Comparison of ENCODE assay signal across 1 cellular context in the genomic region with DNA sequence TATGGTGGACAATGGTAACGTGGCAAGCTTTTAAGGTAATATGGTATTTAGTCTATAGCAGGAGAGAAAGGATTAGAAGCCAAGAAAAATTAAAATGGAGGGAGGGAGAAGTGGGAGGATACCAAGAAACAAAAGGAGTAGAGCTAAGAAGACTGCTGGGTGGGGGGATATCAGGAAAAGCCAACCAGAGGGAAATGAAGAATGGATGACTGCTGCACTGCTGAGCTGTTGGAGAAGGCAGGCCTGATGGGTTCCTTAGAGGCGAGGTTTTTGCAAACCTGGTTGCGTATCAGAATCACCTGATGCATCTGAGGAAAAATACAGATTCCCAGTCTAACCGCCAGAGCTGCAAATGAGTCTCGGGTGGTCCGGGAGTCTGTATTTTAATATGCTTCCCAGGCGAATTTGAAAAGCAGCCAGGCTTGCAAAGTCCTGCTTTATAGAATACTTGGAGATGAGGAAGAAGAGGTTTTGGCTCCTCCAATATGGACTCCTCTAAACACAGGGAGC.
TF ChIP-seq lines count a peak whose summit lies in the region.

No MANE protein-coding gene starts in this region.

TF ChIP-seq in IMR-90, 13 proteins besides CTCF, POLR2A, EP300 and RAD21:
- TF ChIP-seq RCOR1 (IDR thresholded peaks at IDR 0.05; ENCODE audit: insufficient replicate concordance, low read length) (no peak), CEBPB (IDR thresholded peaks at IDR 0.05; ENCODE audit: low read depth, low read length) (no peak), USF2 (IDR thresholded peaks at IDR 0.05; ENCODE audit: low read depth, low read length) (no peak), RFX5 (IDR thresholded peaks at IDR 0.05; ENCODE audit: low read depth, low read length) (no peak), MAFK (IDR thresholded peaks at IDR 0.05; ENCODE audit: low read depth, low read length) (no peak), SMC3 (IDR thresholded peaks at IDR 0.05; ENCODE audit: low read depth, low read length) (no peak), BHLHE40 (IDR thresholded peaks at IDR 0.05; ENCODE audit: low read depth, low read length) (no peak), MXI1 (IDR thresholded peaks at IDR 0.05; ENCODE audit: borderline replicate concordance, low read depth, low read length) (no peak), NFE2L2 (IDR thresholded peaks at IDR 0.05; ENCODE audit: low read depth, low read length) (no peak), MAZ (IDR thresholded peaks at IDR 0.05; ENCODE audit: borderline replicate concordance, low read depth, low read length) (no peak), CHD1 (IDR thresholded peaks at IDR 0.05; ENCODE audit: low read depth, low read length) (no peak), FOS (IDR thresholded peaks at IDR 0.05; ENCODE audit: low read depth, low read length) (no peak)
- TF ChIP-seq, protein P1, sequence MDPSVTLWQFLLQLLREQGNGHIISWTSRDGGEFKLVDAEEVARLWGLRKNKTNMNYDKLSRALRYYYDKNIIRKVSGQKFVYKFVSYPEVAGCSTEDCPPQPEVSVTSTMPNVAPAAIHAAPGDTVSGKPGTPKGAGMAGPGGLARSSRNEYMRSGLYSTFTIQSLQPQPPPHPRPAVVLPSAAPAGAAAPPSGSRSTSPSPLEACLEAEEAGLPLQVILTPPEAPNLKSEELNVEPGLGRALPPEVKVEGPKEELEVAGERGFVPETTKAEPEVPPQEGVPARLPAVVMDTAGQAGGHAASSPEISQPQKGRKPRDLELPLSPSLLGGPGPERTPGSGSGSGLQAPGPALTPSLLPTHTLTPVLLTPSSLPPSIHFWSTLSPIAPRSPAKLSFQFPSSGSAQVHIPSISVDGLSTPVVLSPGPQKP (IDR thresholded peaks at IDR 0.05; ENCODE audit: borderline replicate concordance, low read depth, low read length), result no peak
